ENCODE assay signal across 8 cellular contexts in the genomic region with DNA sequence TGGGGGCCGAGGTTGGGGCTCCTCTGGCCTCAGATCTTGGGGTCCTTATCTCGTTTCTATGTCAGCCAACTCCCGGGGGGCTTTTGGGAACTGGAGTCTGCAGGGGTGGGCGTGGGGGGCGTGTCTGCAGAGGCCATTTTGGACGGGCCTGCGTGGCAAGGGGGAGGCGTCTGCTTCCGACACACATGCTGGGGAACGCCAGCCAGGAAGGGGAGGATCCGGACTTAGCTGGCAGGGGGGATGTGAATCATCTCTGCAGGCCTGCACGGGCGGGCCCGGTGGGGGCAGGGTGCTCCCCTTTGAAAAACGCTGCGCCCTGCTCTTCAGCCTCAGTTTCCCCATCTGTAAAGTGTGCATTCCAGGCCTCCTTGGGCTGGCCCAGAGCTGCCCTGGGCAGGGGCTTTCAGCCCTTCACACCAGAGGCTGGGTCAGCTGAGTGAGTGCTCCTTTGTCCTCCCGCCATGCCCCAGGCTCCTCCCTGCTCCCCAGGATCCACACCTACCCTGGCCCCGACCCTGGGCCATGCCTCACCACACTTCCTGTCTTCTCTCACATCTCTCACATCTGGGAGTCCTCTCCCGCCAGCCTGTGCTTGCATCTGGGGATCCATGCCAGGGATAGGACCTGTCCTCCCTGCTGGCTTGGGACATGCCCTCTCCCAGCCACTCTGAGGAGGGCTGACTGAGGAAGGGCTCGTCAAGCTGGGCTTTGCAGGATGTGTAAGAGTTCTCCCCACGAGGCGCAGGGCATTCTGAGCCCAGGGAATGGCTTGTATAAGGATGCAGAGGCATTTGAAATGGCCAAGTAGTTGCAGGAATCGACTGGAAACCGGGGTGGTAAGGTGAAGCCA. TPM values are rescaled to one million over a fixed set of nuclear protein-coding genes. Genes with fewer than 3 reads are reported as not detected.
DNase-seq lines count a peak whose midpoint lies in the region; ATAC-seq and TF ChIP-seq lines count a peak whose summit lies in the region.

No MANE protein-coding gene starts in this region.

- H3K9me3 Mint-ChIP-seq in CD8-positive, alpha-beta memory T cell: no peaks in the 10 kb centered on the region
- H3K9me3 Mint-ChIP-seq in central memory CD8-positive, alpha-beta T cell: no peaks in the 10 kb centered on the region

- peak overlapping the region; percentile 32 for H3K4me3 ChIP-seq in CD8-positive, alpha-beta memory T cell (ENCODE audit: low read length)
- H3K4me3 ChIP-seq in HUES48 (ENCODE audit: low read depth, low read length) (peak overlapping the region; percentile 87), left lung (peak overlapping the region; percentile 55 to 59)

- ATAC-seq in central memory CD8-positive, alpha-beta T cell (replicated peaks; ENCODE audit: extremely low read depth, poor library complexity, severe bottlenecking): peak; percentile 44
- peak; percentile 55 for ATAC-seq in left lung
- ATAC-seq in HG02763 (IDR thresholded peaks at IDR 0.05; ENCODE audit: unreplicated experiment): no peak
- no peak for ATAC-seq in HG02884 (IDR thresholded peaks at IDR 0.05; ENCODE audit: unreplicated experiment)

- no peak for TF ChIP-seq CTCF in left lung (IDR thresholded peaks at IDR 0.05)

- peaks cover 18% of the 10 kb centered on the region for H3K27me3 ChIP-seq in CD8-positive, alpha-beta memory T cell (ENCODE audit: insufficient read depth, low read length, poor library complexity, severe bottlenecking)
- H3K27me3 ChIP-seq in HUES48 (ENCODE audit: control insufficient read depth, insufficient read depth, low read length) (peaks cover 19% of the 10 kb centered on the region), left lung (peaks cover 8 to 56% of the 10 kb centered on the region in 2 donors)

- H3K36me3 ChIP-seq in CD8-positive, alpha-beta memory T cell (ENCODE audit: insufficient read depth, low read length): no peaks in the 10 kb centered on the region
- H3K36me3 ChIP-seq in HUES48 (ENCODE audit: control insufficient read depth, insufficient read depth, low read length) (no peaks in the 10 kb centered on the region), left lung (no peaks in the 10 kb centered on the region)

- H3K4me3 Mint-ChIP-seq in CD8-positive, alpha-beta memory T cell: peak overlapping the region; percentile 57 to 85 (median 75)
- H3K4me3 Mint-ChIP-seq in central memory CD8-positive, alpha-beta T cell: peak overlapping the region; percentile 74

- H3K9me3 ChIP-seq in CD8-positive, alpha-beta memory T cell (ENCODE audit: low read length): no peaks in the 10 kb centered on the region
- H3K9me3 ChIP-seq in HUES48 (ENCODE audit: control insufficient read depth, insufficient read depth, low read length) (no peaks in the 10 kb centered on the region), left lung (no peaks in the 10 kb centered on the region)

- H3K27me3 Mint-ChIP-seq in CD8-positive, alpha-beta memory T cell: peaks cover 14 to 27% of the 10 kb centered on the region in 2 donors
- peaks cover 29% of the 10 kb centered on the region for H3K27me3 Mint-ChIP-seq in central memory CD8-positive, alpha-beta T cell

- H3K36me3 Mint-ChIP-seq in CD8-positive, alpha-beta memory T cell: no peaks in the 10 kb centered on the region
- H3K36me3 Mint-ChIP-seq in central memory CD8-positive, alpha-beta T cell (ENCODE audit: insufficient read depth): peaks cover 9% of the 10 kb centered on the region

- H3K27ac Mint-ChIP-seq in CD8-positive, alpha-beta memory T cell: peak overlapping the region in 5 of 8 donors; percentile 41 to 70 (median 52)
- H3K27ac Mint-ChIP-seq in central memory CD8-positive, alpha-beta T cell (ENCODE audit: low read depth): no peak overlapping the region

- peak; percentile 23 to 71 (median 27) for DNase-seq in CD8-positive, alpha-beta memory T cell
- peak; percentile 25 for DNase-seq in activated CD4-positive, CD25-positive, alpha-beta regulatory T cell treated with anti-CD3 and anti-CD28 coated beads, Interleukin-2, amount 50 U/mL, for 16 hours (ENCODE audit: low read depth, low spot score)
- no peak for DNase-seq in central memory CD8-positive, alpha-beta T cell (ENCODE audit: low spot score in 2 of 2)
- peak in 1 of 2 donors; percentile 87 for DNase-seq in left lung
- peak; percentile 16 to 66 (median 27) for DNase-seq in stimulated activated CD4-positive, alpha-beta T cell treated with anti-CD3 and anti-CD28 coated beads, TNF-alpha, amount 100 ng/mL, for 1 hour (ENCODE audit: low read depth in 3 of 3, low spot score in 1 of 3)

- H3K9ac ChIP-seq in HUES48 (ENCODE audit: low read depth, low read length): 0 out of 2 replicates have a peak overlapping the region, but pooled peaks have one; percentile 38

- H3K4me1 ChIP-seq in CD8-positive, alpha-beta memory T cell (ENCODE audit: insufficient read depth, low read length): peaks cover 21% of the 10 kb centered on the region
- H3K4me1 ChIP-seq in HUES48 (ENCODE audit: control insufficient read depth, insufficient read depth, low read length) (peaks cover 37% of the 10 kb centered on the region), left lung (peaks cover 21 to 73% of the 10 kb centered on the region in 2 donors)

- intact Hi-C loops in left lung (cut with DNase I): no loop called here

- POLR2A ChIA-PET in CD8-positive, alpha-beta memory T cell (lab: Charles Lee): no interaction called here

- CTCF ChIA-PET in CD8-positive, alpha-beta memory T cell (lab: Charles Lee): interaction anchor here (0.6 to 1.5 kb wide), 2 partner anchors 11 to 51 kb away, joined by 3 read pairs; no protein-coding TSS in a partner anchor

- peak overlapping the region; percentile 66 for H3K27ac ChIP-seq in CD8-positive, alpha-beta memory T cell (ENCODE audit: low read depth, low read length)
- H3K27ac ChIP-seq in HUES48 (ENCODE audit: low read depth, low read length) (peak overlapping the region; percentile 70), left lung (peak overlapping the region; percentile 73 to 90)

- peaks cover 14 to 27% (median 18%) of the 10 kb centered on the region in 3 donors for H3K4me1 Mint-ChIP-seq in CD8-positive, alpha-beta memory T cell
- peaks cover 23% of the 10 kb centered on the region for H3K4me1 Mint-ChIP-seq in central memory CD8-positive, alpha-beta T cell

RNA-seq across cellular contexts. Expression of gene FSCN1, which starts 3.7 kb away (rescaled TPM):
- total RNA-seq in CD8-positive, alpha-beta memory T cell: 1 to 10 TPM; 4.8 to 5.7 TPM
- 0.37 TPM for polyA plus RNA-seq in CD8-positive, alpha-beta memory T cell
- total RNA-seq in left lung: 10 to 100 TPM; 52.3 to 72.5 TPM

Comparison
In these comparisons a context has a peak if more than half of its experiments do, and no peak if none do; other contexts are left out.
1. DNase-seq: peak in CD8-positive, alpha-beta memory T cell (5 of 5), activated CD4-positive, CD25-positive, alpha-beta regulatory T cell treated with anti-CD3 and anti-CD28 coated beads, Interleukin-2, amount 50 U/mL, for 16 hours (single experiment) and stimulated activated CD4-positive, alpha-beta T cell treated with anti-CD3 and anti-CD28 coated beads, TNF-alpha, amount 100 ng/mL, for 1 hour (3 of 3); none in central memory CD8-positive, alpha-beta T cell (0 of 2).
2. H3K4me3 ChIP-seq: peak in every context shown above with its lines; median percentile 87 in HUES48; 57 in left lung; 32 in CD8-positive, alpha-beta memory T cell.
3. ATAC-seq: peak in central memory CD8-positive, alpha-beta T cell (single experiment) and left lung (single experiment); none in HG02763 (single experiment) and HG02884 (single experiment).
4. RNA of gene FSCN1, which starts 3.7 kb away (total RNA-seq): 52.3 to 72.5 TPM in left lung; 4.8 to 5.7 TPM in CD8-positive, alpha-beta memory T cell; every median in the first group is over 4 times any median in the second.
5. Peak in every context shown above with its lines, with median percentiles within 50 percentile points of each other: H3K27ac ChIP-seq.